Comparison of ENCODE assay signal across 25 cellular contexts in genomic region chr4:38660838-38661237, GRCh38. TPM values are rescaled to one million over a fixed set of nuclear protein-coding genes. Genes with fewer than 3 reads are reported as not detected.
A peak's percentile ranks its signal among the peaks of the same experiment; 100 is the strongest.
DNase-seq lines count a peak whose midpoint lies in the region; ATAC-seq and TF ChIP-seq lines count a peak whose summit lies in the region.
"Had no signal": no experiment of that assay in that cellular context is flagged by ENCODE, and none has a peak within 500 bp of the region (broad histone marks: within the 10 kb centered on the region; RNA-seq: fewer than 3 reads in every experiment).

No MANE protein-coding gene starts in this region.

- H3K27ac ChIP-seq in esophagus muscularis mucosa (replicated peaks in 1 of 4), result peak overlapping the region in 3 of 4 donors; percentile 6 to 23 (median 9)
- H3K27ac ChIP-seq in upper lobe of right lung, result no peak overlapping the region
- H3K27ac ChIP-seq: SJCRH30, thoracic aorta had no signal

- no peak for TF ChIP-seq EP300 in esophagus muscularis mucosa (IDR thresholded peaks at IDR 0.05)

- peaks cover 17 to 24% (median 18%) of the 10 kb centered on the region in 4 donors for H3K4me1 ChIP-seq in esophagus muscularis mucosa
- H3K4me1 ChIP-seq in upper lobe of right lung, result peaks cover 11% of the 10 kb centered on the region

- H3K4me3 ChIP-seq in esophagus muscularis mucosa (no peak overlapping the region), upper lobe of right lung (no peak overlapping the region)
- H3K4me3 ChIP-seq: ascending aorta, GM12878, SJCRH30, thoracic aorta had no signal

- intact Hi-C loops in esophagus muscularis mucosa (cut with DNase I) (loop anchor here (5.0 kb wide), 1 partner anchor 69 kb away; no protein-coding TSS in a partner anchor), upper lobe of right lung (cut with DNase I) (no loop called here)

- WGBS in esophagus muscularis mucosa, result 98% methylated on average over 4 of the region's 4 CpGs

- no peak for TF ChIP-seq POLR2A in esophagus muscularis mucosa (IDR thresholded peaks at IDR 0.05; ENCODE audit: low read depth)

- no peak for TF ChIP-seq CTCF in esophagus muscularis mucosa (IDR thresholded peaks at IDR 0.05)
- no peak for TF ChIP-seq CTCF in osteocyte (IDR thresholded peaks at IDR 0.05)
- no peak for TF ChIP-seq CTCF in upper lobe of right lung (IDR thresholded peaks at IDR 0.05)

- no peaks in the 10 kb centered on the region for H3K36me3 ChIP-seq in esophagus muscularis mucosa
- no peaks in the 10 kb centered on the region for H3K36me3 ChIP-seq in upper lobe of right lung
- H3K36me3 ChIP-seq: ascending aorta, SJCRH30, thoracic aorta had no signal

- H3K27ac Mint-ChIP-seq in activated T-cell treated with anti-CD3 and anti-CD28 coated beads, Interleukin-2, amount 50 U/mL, for 72 hours, result no peak overlapping the region
- no peak overlapping the region for H3K27ac Mint-ChIP-seq in activated T-cell treated with anti-CD3 and anti-CD28 coated beads, Interleukin-2, amount 50 U/mL, for 24 hours
- H3K27ac Mint-ChIP-seq in T-helper 17 cell (peak overlapping the region; percentile 6), osteocyte (ENCODE audit: unreplicated experiment) (no peak overlapping the region)

- peaks cover 0 to 3% of the 10 kb centered on the region in 2 donors for H3K36me3 Mint-ChIP-seq in activated T-cell treated with anti-CD3 and anti-CD28 coated beads, Interleukin-2, amount 50 U/mL, for 72 hours (ENCODE audit: insufficient read depth in 2 of 2)
- peaks cover 3% of the 10 kb centered on the region for H3K36me3 Mint-ChIP-seq in activated T-cell treated with anti-CD3 and anti-CD28 coated beads, Interleukin-2, amount 50 U/mL, for 24 hours (ENCODE audit: low read depth)
- H3K36me3 Mint-ChIP-seq in T-helper 17 cell (ENCODE audit: low read depth) (peaks cover 3% of the 10 kb centered on the region), osteocyte (ENCODE audit: unreplicated experiment) (no peaks in the 10 kb centered on the region)

- H3K27me3 Mint-ChIP-seq in activated T-cell treated with anti-CD3 and anti-CD28 coated beads, Interleukin-2, amount 50 U/mL, for 72 hours (ENCODE audit: low read depth), result no peaks in the 10 kb centered on the region
- no peaks in the 10 kb centered on the region for H3K27me3 Mint-ChIP-seq in activated T-cell treated with anti-CD3 and anti-CD28 coated beads, Interleukin-2, amount 50 U/mL, for 24 hours
- no peaks in the 10 kb centered on the region for H3K27me3 Mint-ChIP-seq in T-helper 17 cell
- H3K27me3 Mint-ChIP-seq in osteocyte (ENCODE audit: unreplicated experiment), result peaks cover 3% of the 10 kb centered on the region

- H3K4me3 Mint-ChIP-seq in activated T-cell treated with anti-CD3 and anti-CD28 coated beads, Interleukin-2, amount 50 U/mL, for 72 hours, result peak overlapping the region; percentile 1 to 13
- H3K4me3 Mint-ChIP-seq in activated T-cell treated with anti-CD3 and anti-CD28 coated beads, Interleukin-2, amount 50 U/mL, for 24 hours, result no peak overlapping the region
- peak overlapping the region; percentile 19 for H3K4me3 Mint-ChIP-seq in T-helper 17 cell
- peak overlapping the region; percentile 48 for H3K4me3 Mint-ChIP-seq in osteocyte (ENCODE audit: unreplicated experiment)

- DNase-seq in activated T-cell treated with anti-CD3 and anti-CD28 coated beads, Interleukin-2, amount 50 U/mL, for 72 hours, result no peak
- DNase-seq in activated T-cell treated with anti-CD3 and anti-CD28 coated beads, Interleukin-2, amount 50 U/mL, for 24 hours, result no peak
- DNase-seq in T-helper 17 cell (no peak), esophagus muscularis mucosa (ENCODE audit: extremely low spot score) (no peak), osteocyte (ENCODE audit: extremely low spot score, unreplicated experiment) (no peak), upper lobe of right lung (no peak), NCI-H187 treated with DMSO at 0.1 percent for 48 hours (lab: John Stamatoyannopoulos, UW) (no peak)
- DNase-seq: activated CD4-positive, alpha-beta T cell treated with anti-CD3 and anti-CD28 coated beads, Interleukin-2, amount 50 U/mL, for 1 hour; activated CD8-positive, alpha-beta memory T cell treated with anti-CD3 and anti-CD28 coated beads, Interleukin-2, amount 50 U/mL, for 4 hours; activated gamma-delta T cell; caudate nucleus; dermis blood vessel endothelial cell; HCEC 1CT; NCI-H1048; NCI-H187; NCI-H526 treated with DMSO at 0.1 percent for 48 hours; occipital lobe; retina; SJCRH30; small intestine; stimulated activated CD4-positive, alpha-beta T cell treated with anti-CD3 and anti-CD28 coated beads, Interleukin-2, amount 100 ng/mL, for 24 hours had no signal

- peaks cover 49% of the 10 kb centered on the region for H3K4me1 Mint-ChIP-seq in activated T-cell treated with anti-CD3 and anti-CD28 coated beads, Interleukin-2, amount 50 U/mL, for 72 hours (ENCODE audit: low read depth)
- peaks cover 55% of the 10 kb centered on the region for H3K4me1 Mint-ChIP-seq in activated T-cell treated with anti-CD3 and anti-CD28 coated beads, Interleukin-2, amount 50 U/mL, for 24 hours (ENCODE audit: low read depth)
- peaks cover 38% of the 10 kb centered on the region for H3K4me1 Mint-ChIP-seq in T-helper 17 cell
- peaks cover 8% of the 10 kb centered on the region for H3K4me1 Mint-ChIP-seq in osteocyte (ENCODE audit: unreplicated experiment)

- H3K9me3 Mint-ChIP-seq in activated T-cell treated with anti-CD3 and anti-CD28 coated beads, Interleukin-2, amount 50 U/mL, for 72 hours, result peaks cover 0 to 2% of the 10 kb centered on the region in 2 donors
- peaks cover 4% of the 10 kb centered on the region for H3K9me3 Mint-ChIP-seq in activated T-cell treated with anti-CD3 and anti-CD28 coated beads, Interleukin-2, amount 50 U/mL, for 24 hours
- peaks cover 7% of the 10 kb centered on the region for H3K9me3 Mint-ChIP-seq in osteocyte (ENCODE audit: unreplicated experiment)

- H3K27me3 ChIP-seq in esophagus muscularis mucosa, result no peaks in the 10 kb centered on the region
- no peaks in the 10 kb centered on the region for H3K27me3 ChIP-seq in upper lobe of right lung
- H3K27me3 ChIP-seq: ascending aorta, SJCRH30 had no signal

- no peak for ATAC-seq in activated T-cell treated with anti-CD3 and anti-CD28 coated beads, Interleukin-2, amount 50 U/mL, for 72 hours (replicated peaks in 1 of 2)
- ATAC-seq in T-helper 17 cell (no peak), upper lobe of right lung (no peak), GM21576 (IDR thresholded peaks at IDR 0.05; ENCODE audit: unreplicated experiment) (no peak)
- ATAC-seq: GM12878 had no signal

- H3K9me3 ChIP-seq in T-helper 17 cell (ENCODE audit: control insufficient read depth, low read length, poor library complexity, severe bottlenecking), result no peaks in the 10 kb centered on the region
- peaks cover 0 to 4% (median 0%) of the 10 kb centered on the region in 4 donors for H3K9me3 ChIP-seq in esophagus muscularis mucosa
- H3K9me3 ChIP-seq in upper lobe of right lung, result no peaks in the 10 kb centered on the region
- H3K9me3 ChIP-seq: ascending aorta, SJCRH30, thoracic aorta had no signal

RNA-seq across cellular contexts. Expression of gene KLF3, which starts 3.2 kb away (rescaled TPM):
- 1 to 10 TPM; 7.4 to 9.6 TPM for total RNA-seq in activated T-cell treated with anti-CD3 and anti-CD28 coated beads, Interleukin-2, amount 50 U/mL, for 72 hours
- total RNA-seq in T-helper 17 cell (10 to 100 TPM; 91.7 to 95.2 TPM), esophagus muscularis mucosa (10 to 100 TPM; 30.8 to 50.4 (median 40.4) TPM), osteocyte (42.4 and 43.7 TPM in 2 replicates), upper lobe of right lung (70.6 TPM)
